Comparison of ENCODE assay signal across 27 cellular contexts in genomic region chr10:42962902-42963231, GRCh38.
DNase-seq lines count a peak whose midpoint lies in the region; ATAC-seq and TF ChIP-seq lines count a peak whose summit lies in the region.
"Had no signal": no experiment of that assay in that cellular context is flagged by ENCODE, and none has a peak within 500 bp of the region (broad histone marks: within the 10 kb centered on the region; RNA-seq: fewer than 3 reads in every experiment).

No MANE protein-coding gene starts in this region.

- H3K9me3 Mint-ChIP-seq in activated CD8-positive, alpha-beta memory T cell treated with anti-CD3 and anti-CD28 coated beads, Interleukin-2, amount 10 ng/mL, durations not matched to agents 7 days and 5 days (ENCODE audit: low read depth), result no peaks in the 10 kb centered on the region
- no peaks in the 10 kb centered on the region for H3K9me3 Mint-ChIP-seq in CD14-positive monocyte
- no peaks in the 10 kb centered on the region for H3K9me3 Mint-ChIP-seq in stimulated activated effector memory CD8-positive, alpha-beta T cell treated with anti-CD3 and anti-CD28 coated beads, Interleukin-12 subunit alpha, Interleukin-12 subunit beta, amount 100 ng/mL, for 72 hours
- H3K9me3 Mint-ChIP-seq: activated naive CD8-positive, alpha-beta T cell treated with anti-CD3 and anti-CD28 coated beads for 36 hours; activated T-cell treated with anti-CD3 and anti-CD28 coated beads, Interleukin-2, amount 50 U/mL, for 4 hours; CD4-positive, alpha-beta T cell; HFFc6 had no signal

- peaks cover 16% of the 10 kb centered on the region for H3K27me3 Mint-ChIP-seq in activated CD8-positive, alpha-beta memory T cell treated with anti-CD3 and anti-CD28 coated beads, Interleukin-2, amount 10 ng/mL, durations not matched to agents 7 days and 5 days
- H3K27me3 Mint-ChIP-seq in CD14-positive monocyte (ENCODE audit: low read depth in 3 of 3), result peaks cover 0 to 3% (median 0%) of the 10 kb centered on the region in 3 donors
- H3K27me3 Mint-ChIP-seq: CD4-positive, alpha-beta T cell had no signal

- H3K36me3 Mint-ChIP-seq in activated CD8-positive, alpha-beta memory T cell treated with anti-CD3 and anti-CD28 coated beads, Interleukin-2, amount 10 ng/mL, durations not matched to agents 7 days and 5 days, result no peaks in the 10 kb centered on the region
- H3K36me3 Mint-ChIP-seq in CD14-positive monocyte, result no peaks in the 10 kb centered on the region
- no peaks in the 10 kb centered on the region for H3K36me3 Mint-ChIP-seq in stimulated activated effector memory CD8-positive, alpha-beta T cell treated with anti-CD3 and anti-CD28 coated beads, Interleukin-12 subunit alpha, Interleukin-12 subunit beta, amount 100 ng/mL, for 72 hours
- H3K36me3 Mint-ChIP-seq: activated naive CD8-positive, alpha-beta T cell treated with anti-CD3 and anti-CD28 coated beads for 36 hours had no signal

- DNase-seq in activated CD8-positive, alpha-beta memory T cell treated with anti-CD3 and anti-CD28 coated beads, Interleukin-2, amount 10 ng/mL, durations not matched to agents 7 days and 5 days, result peak; percentile 21
- no peak for DNase-seq in activated CD8-positive, alpha-beta memory T cell treated with anti-CD3 and anti-CD28 coated beads, Interleukin-2, amount 50 U/mL, for 48 hours
- DNase-seq in CD14-positive monocyte (ENCODE audit: low spot score) (no peak), left lobe of liver (ENCODE audit: low spot score) (peak; percentile 32), NCI-H1436 treated with DMSO at 0.1 percent for 48 hours (lab: John Stamatoyannopoulos, UW) (no peak), GM19238 (ENCODE audit: insufficient read length, low spot score) (no peak)
- no peak for DNase-seq in stimulated activated effector memory CD8-positive, alpha-beta T cell treated with anti-CD3 and anti-CD28 coated beads, Interleukin-12 subunit alpha, Interleukin-12 subunit beta, amount 100 ng/mL, for 72 hours (ENCODE audit: low spot score in 2 of 2)
- DNase-seq: activated CD4-positive, alpha-beta T cell treated with anti-CD3 and anti-CD28 coated beads, Interleukin-2, amount 50 U/mL, for 48 hours; activated CD4-positive, CD25-positive, alpha-beta regulatory T cell treated with anti-CD3 and anti-CD28 coated beads, Interleukin-2, amount 50 U/mL, for 72 hours; activated gamma-delta T cell; activated naive CD8-positive, alpha-beta T cell treated with anti-CD3 and anti-CD28 coated beads for 36 hours; activated T-cell treated with anti-CD3 and anti-CD28 coated beads, Interleukin-2, amount 50 U/mL, for 4 hours; anterior cingulate cortex; CD4-positive, alpha-beta T cell; effector CD4-positive, alpha-beta T cell; HFFc6; hippocampal formation; NCI-H2029 treated with DMSO at 0.1 percent for 48 hours; NCI-H526; NK-92 treated with Interleukin-12 subunit alpha and Interleukin-12 subunit beta, amount 100 ng/mL, for 24 hours; PC-9; stimulated activated CD4-positive, alpha-beta T cell treated with anti-CD3 and anti-CD28 coated beads, Interleukin-4, amount 100 ng/mL, for 1 hour; substantia nigra; T-helper 17 cell had no signal

- intact Hi-C loops in CD14-positive monocyte (cut with micrococcal nuclease), result no loop called here

- ATAC-seq in activated CD8-positive, alpha-beta memory T cell treated with anti-CD3 and anti-CD28 coated beads, Interleukin-2, amount 10 ng/mL, durations not matched to agents 7 days and 5 days, result no peak
- ATAC-seq in left lobe of liver (no peak), HG03159 (IDR thresholded peaks at IDR 0.05; ENCODE audit: unreplicated experiment) (no peak)
- ATAC-seq in stimulated activated effector memory CD8-positive, alpha-beta T cell treated with anti-CD3 and anti-CD28 coated beads, Interleukin-12 subunit alpha, Interleukin-12 subunit beta, amount 100 ng/mL, for 72 hours, result peak; percentile 17
- ATAC-seq: activated T-cell treated with anti-CD3 and anti-CD28 coated beads, Interleukin-2, amount 50 U/mL, for 4 hours; gastroesophageal sphincter; T-helper 17 cell had no signal

- H3K27ac Mint-ChIP-seq in activated CD8-positive, alpha-beta memory T cell treated with anti-CD3 and anti-CD28 coated beads, Interleukin-2, amount 10 ng/mL, durations not matched to agents 7 days and 5 days, result no peak overlapping the region
- H3K27ac Mint-ChIP-seq in CD14-positive monocyte, result peak overlapping the region in 3 of 7 donors; percentile 70 to 83 (median 83)
- no peak overlapping the region for H3K27ac Mint-ChIP-seq in stimulated activated effector memory CD8-positive, alpha-beta T cell treated with anti-CD3 and anti-CD28 coated beads, Interleukin-12 subunit alpha, Interleukin-12 subunit beta, amount 100 ng/mL, for 72 hours
- H3K27ac Mint-ChIP-seq: activated naive CD8-positive, alpha-beta T cell treated with anti-CD3 and anti-CD28 coated beads for 36 hours; CD4-positive, alpha-beta T cell; GM23338; HFFc6; T-helper 17 cell had no signal

- no peak overlapping the region for H3K4me3 Mint-ChIP-seq in activated CD8-positive, alpha-beta memory T cell treated with anti-CD3 and anti-CD28 coated beads, Interleukin-2, amount 10 ng/mL, durations not matched to agents 7 days and 5 days
- peak overlapping the region; percentile 34 to 63 for H3K4me3 Mint-ChIP-seq in CD14-positive monocyte
- no peak overlapping the region for H3K4me3 Mint-ChIP-seq in stimulated activated effector memory CD8-positive, alpha-beta T cell treated with anti-CD3 and anti-CD28 coated beads, Interleukin-12 subunit alpha, Interleukin-12 subunit beta, amount 100 ng/mL, for 72 hours
- H3K4me3 Mint-ChIP-seq: activated naive CD8-positive, alpha-beta T cell treated with anti-CD3 and anti-CD28 coated beads for 36 hours; activated T-cell treated with anti-CD3 and anti-CD28 coated beads, Interleukin-2, amount 50 U/mL, for 4 hours; CD4-positive, alpha-beta T cell; GM23338; HFFc6; T-helper 17 cell had no signal

- CTCF ChIA-PET in activated CD8-positive, alpha-beta memory T cell treated with anti-CD3 and anti-CD28 coated beads, Interleukin-2, amount 10 ng/mL, durations not matched to agents 7 days and 5 days (lab: Charles Lee), result no interaction called here

- no peak for TF ChIP-seq CTCF in CD14-positive monocyte (IDR thresholded peaks at IDR 0.05)

- H3K4me1 Mint-ChIP-seq in activated CD8-positive, alpha-beta memory T cell treated with anti-CD3 and anti-CD28 coated beads, Interleukin-2, amount 10 ng/mL, durations not matched to agents 7 days and 5 days, result no peaks in the 10 kb centered on the region
- peaks cover 62% of the 10 kb centered on the region for H3K4me1 Mint-ChIP-seq in CD14-positive monocyte
- H3K4me1 Mint-ChIP-seq in stimulated activated effector memory CD8-positive, alpha-beta T cell treated with anti-CD3 and anti-CD28 coated beads, Interleukin-12 subunit alpha, Interleukin-12 subunit beta, amount 100 ng/mL, for 72 hours, result no peaks in the 10 kb centered on the region
- H3K4me1 Mint-ChIP-seq: activated naive CD8-positive, alpha-beta T cell treated with anti-CD3 and anti-CD28 coated beads for 36 hours had no signal

Comparison
In these comparisons a context has a peak if more than half of its experiments do, and no peak if none do; other contexts are left out.
1. DNase-seq: peak in activated CD8-positive, alpha-beta memory T cell treated with anti-CD3 and anti-CD28 coated beads, Interleukin-2, amount 10 ng/mL, durations not matched to agents 7 days and 5 days (single experiment) and left lobe of liver (single experiment); none in activated CD8-positive, alpha-beta memory T cell treated with anti-CD3 and anti-CD28 coated beads, Interleukin-2, amount 50 U/mL, for 48 hours (single experiment), CD14-positive monocyte (single experiment), stimulated activated effector memory CD8-positive, alpha-beta T cell treated with anti-CD3 and anti-CD28 coated beads, Interleukin-12 subunit alpha, Interleukin-12 subunit beta, amount 100 ng/mL, for 72 hours (0 of 2), NCI-H1436 treated with DMSO at 0.1 percent for 48 hours (single experiment) and GM19238 (single experiment).
2. H3K4me3 Mint-ChIP-seq: peak in CD14-positive monocyte (2 of 2); none in activated CD8-positive, alpha-beta memory T cell treated with anti-CD3 and anti-CD28 coated beads, Interleukin-2, amount 10 ng/mL, durations not matched to agents 7 days and 5 days (single experiment) and stimulated activated effector memory CD8-positive, alpha-beta T cell treated with anti-CD3 and anti-CD28 coated beads, Interleukin-12 subunit alpha, Interleukin-12 subunit beta, amount 100 ng/mL, for 72 hours (single experiment).